13 cellular contexts compared by ENCODE assay signal in genomic region chr12:113242560-113242959, GRCh38. TPM values are rescaled to one million over a fixed set of nuclear protein-coding genes. Genes with fewer than 3 reads are reported as not detected.
DNase-seq lines count a peak whose midpoint lies in the region; ATAC-seq, FAIRE-seq and TF ChIP-seq lines count a peak whose summit lies in the region.
"Had no signal": no experiment of that assay in that cellular context is flagged by ENCODE, and none has a peak within 500 bp of the region (broad histone marks: within the 10 kb centered on the region; RNA-seq: fewer than 3 reads in every experiment).

No MANE protein-coding gene starts in this region.

- H3K4me2 ChIP-seq in H1 (ENCODE audit: insufficient read depth in 1 of 2, low read depth in 2 of 2, low read length in 2 of 2), result no peak overlapping the region

- H4K5ac ChIP-seq in H1 (ENCODE audit: insufficient read length, low read depth, low read length), result no peak overlapping the region

- POLR2A ChIA-PET in H1 (lab: Charles Lee; ENCODE audit: partially characterized antibody), result no interaction called here
- POLR2A ChIA-PET in naive thymus-derived CD4-positive, alpha-beta T cell (lab: Charles Lee), result interaction anchor here (1.5 kb wide), 1 partner anchor 20 kb away, joined by 4 read pairs; no protein-coding TSS in a partner anchor

- DNase-seq in left ventricle myocardium inferior, result no peak
- no peak for DNase-seq in Right ventricle myocardium inferior (ENCODE audit: missing footprints)
- DNase-seq in H1 (ENCODE audit: low read depth in 1 of 2, low spot score in 2 of 2), result no peak
- no peak for DNase-seq in osteocyte (ENCODE audit: extremely low spot score, unreplicated experiment)
- DNase-seq in aorta, result peak in 1 of 2 donors; percentile 23
- DNase-seq in RKO (ENCODE audit: low spot score), result no peak
- no peak for DNase-seq in iPS-NIHi7 (ENCODE audit: extremely low spot score)
- no peak for DNase-seq in naive thymus-derived CD4-positive, alpha-beta T cell
- DNase-seq: activated CD4-positive, alpha-beta memory T cell treated with anti-CD3 and anti-CD28 coated beads, Interleukin-2, amount 10 ng/mL, durations not matched to agents 7 days and 5 days; activated naive CD8-positive, alpha-beta T cell treated with anti-CD3 and anti-CD28 coated beads for 36 hours; nephron progenitor cell; stimulated activated naive CD4-positive, alpha-beta T cell treated with Interleukin-2 at 50 U/mL for 16 hours had no signal

- no peak overlapping the region for H2AK5ac ChIP-seq in H1 (ENCODE audit: low read depth, low read length)

- H3K27me3 Mint-ChIP-seq in osteocyte (ENCODE audit: unreplicated experiment), result no peaks in the 10 kb centered on the region
- H3K27me3 Mint-ChIP-seq in naive thymus-derived CD4-positive, alpha-beta T cell, result no peaks in the 10 kb centered on the region
- H3K27me3 Mint-ChIP-seq: activated CD4-positive, alpha-beta memory T cell treated with anti-CD3 and anti-CD28 coated beads, Interleukin-2, amount 10 ng/mL, durations not matched to agents 7 days and 5 days; activated naive CD8-positive, alpha-beta T cell treated with anti-CD3 and anti-CD28 coated beads for 36 hours had no signal

- CTCF ChIA-PET in H1 (lab: Charles Lee; ENCODE audit: partially characterized antibody), result interaction anchor here (0.7 kb wide), 1 partner anchor 28 kb away, joined by 3 read pairs; no protein-coding TSS in a partner anchor
- CTCF ChIA-PET in naive thymus-derived CD4-positive, alpha-beta T cell (lab: Charles Lee), result interaction anchor here (0.6 kb wide), 1 partner anchor 179 kb away, joined by 3 read pairs; the partner anchor contains the start of gene SDSL

- H3K9ac ChIP-seq in H1 (replicated peaks in 1 of 4; ENCODE audit: extremely low read depth in 1 of 4, low read depth in 3 of 4, low read length in 3 of 4), result no peak overlapping the region

- H2BK5ac ChIP-seq in H1 (ENCODE audit: low read depth, low read length), result no peak overlapping the region

- peaks cover 10% of the 10 kb centered on the region for H3K36me3 Mint-ChIP-seq in osteocyte (ENCODE audit: unreplicated experiment)
- H3K36me3 Mint-ChIP-seq in naive thymus-derived CD4-positive, alpha-beta T cell, result peaks cover 0 to 67% (median 19%) of the 10 kb centered on the region in 5 donors

- TF ChIP-seq CTCF in left ventricle myocardium inferior (IDR thresholded peaks at IDR 0.05; ENCODE audit: borderline replicate concordance) (no peak), H1 (IDR thresholded peaks at IDR 0.05; ENCODE audit: control extremely low read depth in 1 of 3, insufficient read depth in 1 of 3, low read depth in 1 of 3, low read length in 3 of 3) (no peak), osteocyte (IDR thresholded peaks at IDR 0.05) (no peak)

- peak overlapping the region; percentile 95 for H3K27ac Mint-ChIP-seq in osteocyte (ENCODE audit: unreplicated experiment)
- peak overlapping the region in 4 of 9 donors; percentile 4 to 65 (median 34) for H3K27ac Mint-ChIP-seq in naive thymus-derived CD4-positive, alpha-beta T cell
- H3K27ac Mint-ChIP-seq: activated CD4-positive, alpha-beta memory T cell treated with anti-CD3 and anti-CD28 coated beads, Interleukin-2, amount 10 ng/mL, durations not matched to agents 7 days and 5 days; activated naive CD8-positive, alpha-beta T cell treated with anti-CD3 and anti-CD28 coated beads for 36 hours had no signal

- H3K23ac ChIP-seq in H1 (ENCODE audit: insufficient read length), result no peak overlapping the region

- H3K56ac ChIP-seq in H1 (replicated peaks; ENCODE audit: insufficient read length, low read depth, low read length), result no peak overlapping the region

- H3K36me3 ChIP-seq in left ventricle myocardium inferior (peaks cover 31% of the 10 kb centered on the region), H1 (ENCODE audit: control insufficient read depth in 2 of 4, insufficient read depth in 4 of 4, low read length in 3 of 4) (no peaks in the 10 kb centered on the region), aorta (ENCODE audit: control insufficient read depth in 1 of 2, insufficient read depth in 2 of 2, low read length in 1 of 2) (no peaks in the 10 kb centered on the region)
- peaks cover 0 to 65% (median 0%) of the 10 kb centered on the region in 3 experiments for H3K36me3 ChIP-seq in naive thymus-derived CD4-positive, alpha-beta T cell (ENCODE audit: control insufficient read depth in 2 of 3, insufficient read depth in 3 of 3, low read length in 3 of 3)

- WGBS in H1 (ENCODE audit: extremely low coverage in 1 of 2, insufficient coverage in 1 of 2, insufficient read length in 1 of 2, insufficient replicate concordance in 2 of 2, low coverage in 1 of 2, low lambda C conversion rate in 2 of 2, missing lambda C conversion rate in 1 of 2), 2 experiments, result 90% methylated on average over 8 of the region's 8 CpGs; no CpG with 5 or more reads in 1 of the 2 experiments
- WGBS in aorta, 2 donors, result 87 to 92% methylated on average over 8 of the region's 8 CpGs

- no peak overlapping the region for H3K4ac ChIP-seq in H1 (replicated peaks; ENCODE audit: insufficient read length, low read depth, low read length)

- H2BK20ac ChIP-seq in H1 (ENCODE audit: low read length), result no peak overlapping the region

- H2BK12ac ChIP-seq in H1 (ENCODE audit: low read depth, low read length), result peak overlapping the region; percentile 28; the same call in 1 of the 2 replicates

- peak overlapping the region; percentile 99 for H3K27ac ChIP-seq in left ventricle myocardium inferior (replicated peaks)
- H3K27ac ChIP-seq in H1 (ENCODE audit: low read depth, low read length), result no peak overlapping the region
- peak overlapping the region; percentile 46 to 90 for H3K27ac ChIP-seq in aorta (ENCODE audit: low read depth in 1 of 2, low read length in 2 of 2)
- H3K27ac ChIP-seq in naive thymus-derived CD4-positive, alpha-beta T cell (ENCODE audit: low read depth, low read length), result no peak overlapping the region

- peaks cover 85% of the 10 kb centered on the region for H3K4me1 Mint-ChIP-seq in osteocyte (ENCODE audit: unreplicated experiment)
- H3K4me1 Mint-ChIP-seq in naive thymus-derived CD4-positive, alpha-beta T cell, result peaks cover 30 to 62% (median 43%) of the 10 kb centered on the region in 7 donors

- H3K9me3 Mint-ChIP-seq in osteocyte (ENCODE audit: unreplicated experiment), result no peaks in the 10 kb centered on the region
- H3K9me3 Mint-ChIP-seq in naive thymus-derived CD4-positive, alpha-beta T cell, result peaks cover 0 to 2% (median 0%) of the 10 kb centered on the region in 11 donors
- H3K9me3 Mint-ChIP-seq: activated CD4-positive, alpha-beta memory T cell treated with anti-CD3 and anti-CD28 coated beads, Interleukin-2, amount 10 ng/mL, durations not matched to agents 7 days and 5 days; activated naive CD8-positive, alpha-beta T cell treated with anti-CD3 and anti-CD28 coated beads for 36 hours; nephron progenitor cell had no signal

- no peak overlapping the region for H3K4me3 Mint-ChIP-seq in osteocyte (ENCODE audit: unreplicated experiment)
- H3K4me3 Mint-ChIP-seq in naive thymus-derived CD4-positive, alpha-beta T cell, result no peak overlapping the region
- H3K4me3 Mint-ChIP-seq: activated CD4-positive, alpha-beta memory T cell treated with anti-CD3 and anti-CD28 coated beads, Interleukin-2, amount 10 ng/mL, durations not matched to agents 7 days and 5 days; activated naive CD8-positive, alpha-beta T cell treated with anti-CD3 and anti-CD28 coated beads for 36 hours; nephron progenitor cell had no signal

- TF ChIP-seq POLR2A in H1 (IDR thresholded peaks at IDR 0.05; ENCODE audit: control extremely low read depth in 1 of 2, low read depth in 2 of 2, low read length in 2 of 2), result no peak

- no peak for TF ChIP-seq RAD21 in H1 (IDR thresholded peaks at IDR 0.05 in 1 of 2, conservative IDR thresholded peaks at IDR 0.05 in 1 of 2; ENCODE audit: low read depth in 2 of 2, low read length in 2 of 2)

- no peak overlapping the region for H2BK120ac ChIP-seq in H1 (replicated peaks; ENCODE audit: low read depth, low read length)

- H2AFZ ChIP-seq in H1 (ENCODE audit: low read length), result no peak overlapping the region

- no peak for FAIRE-seq in H1 (lab: Jason Lieb, UNC)
- FAIRE-seq: endothelial cell of umbilical vein had no signal

- H3K23me2 ChIP-seq in H1 (ENCODE audit: low read depth, low read length), result no peaks in the 10 kb centered on the region; the same call in 1 of the 2 replicates

- TF ChIP-seq EP300 in H1 (IDR thresholded peaks at IDR 0.05; ENCODE audit: borderline replicate concordance in 1 of 2, low read depth in 2 of 2, low read length in 2 of 2), result no peak

- no peak overlapping the region for H4K91ac ChIP-seq in H1 (replicated peaks; ENCODE audit: insufficient read length, low read length)

- intact Hi-C loops in left ventricle myocardium inferior (cut with micrococcal nuclease) (no loop called here), Right ventricle myocardium inferior (cut with DNase I) (no loop called here), aorta (cut with DNase I) (no loop called here)
- intact Hi-C loops in naive thymus-derived CD4-positive, alpha-beta T cell (cut with micrococcal nuclease), result no loop called here

- H3K4me1 ChIP-seq in left ventricle myocardium inferior (peaks cover 100% of the 10 kb centered on the region), H1 (replicated peaks in 1 of 4; ENCODE audit: control insufficient read depth in 3 of 4, insufficient read depth in 4 of 4, low read length in 3 of 4) (peaks cover 14 to 33% (median 18%) of the 10 kb centered on the region in 4 experiments), aorta (ENCODE audit: control insufficient read depth in 1 of 2, insufficient read depth in 2 of 2, low read length in 2 of 2) (peaks cover 5 to 13% of the 10 kb centered on the region in 2 donors)
- H3K4me1 ChIP-seq in naive thymus-derived CD4-positive, alpha-beta T cell (ENCODE audit: control insufficient read depth in 2 of 2, insufficient read depth in 2 of 2, low read length in 2 of 2), result peaks cover 0 to 6% of the 10 kb centered on the region in 2 donors

- H4K20me1 ChIP-seq in H1 (replicated peaks in 1 of 2; ENCODE audit: control insufficient read depth in 1 of 2, insufficient read depth in 2 of 2, low read length in 2 of 2), result no peaks in the 10 kb centered on the region

- H3K27me3 ChIP-seq in left ventricle myocardium inferior (ENCODE audit: low read depth) (no peaks in the 10 kb centered on the region), H1 (replicated peaks in 1 of 4; ENCODE audit: control insufficient read depth in 3 of 4, extremely low read depth in 1 of 4, insufficient read depth in 3 of 4, low read length in 3 of 4) (no peaks in the 10 kb centered on the region), aorta (ENCODE audit: control insufficient read depth in 1 of 2, insufficient read depth in 2 of 2, low read length in 1 of 2) (no peaks in the 10 kb centered on the region)
- H3K27me3 ChIP-seq in naive thymus-derived CD4-positive, alpha-beta T cell (ENCODE audit: control insufficient read depth in 2 of 2, insufficient read depth in 2 of 2, low read length in 2 of 2), result no peaks in the 10 kb centered on the region

- H3K9me3 ChIP-seq in left ventricle myocardium inferior (replicated peaks), result no peaks in the 10 kb centered on the region
- no peaks in the 10 kb centered on the region for H3K9me3 ChIP-seq in H1 (ENCODE audit: insufficient read depth in 2 of 2, low read depth in 1 of 2, low read length in 1 of 2)
- no peaks in the 10 kb centered on the region for H3K9me3 ChIP-seq in aorta (ENCODE audit: control insufficient read depth, low read length)
- H3K9me3 ChIP-seq in naive thymus-derived CD4-positive, alpha-beta T cell (ENCODE audit: control insufficient read depth in 2 of 3, low read length in 3 of 3), result no peaks in the 10 kb centered on the region

- H4K8ac ChIP-seq in H1 (ENCODE audit: extremely low read depth, insufficient read depth, low read length), result no peak overlapping the region

- no peak overlapping the region for H3K18ac ChIP-seq in H1 (ENCODE audit: extremely low read depth, low read length)

- no peaks in the 10 kb centered on the region; the same call in 1 of the 2 replicates for H3K79me1 ChIP-seq in H1 (ENCODE audit: low read depth, low read length)

- H3K4me3 ChIP-seq in left ventricle myocardium inferior, result no peak overlapping the region
- H3K4me3 ChIP-seq in H1 (ENCODE audit: extremely low read depth in 1 of 4, insufficient read depth in 2 of 4, low read depth in 3 of 4, low read length in 4 of 4), result no peak overlapping the region
- no peak overlapping the region for H3K4me3 ChIP-seq in aorta (ENCODE audit: low read length in 2 of 2)
- no peak overlapping the region for H3K4me3 ChIP-seq in naive thymus-derived CD4-positive, alpha-beta T cell (ENCODE audit: low read length)

- H3K79me2 ChIP-seq in H1 (ENCODE audit: control insufficient read depth in 1 of 2, insufficient read depth in 2 of 2, low read length in 2 of 2), result no peaks in the 10 kb centered on the region; a peak in 1 of 4 replicates

- no peak overlapping the region for H3K14ac ChIP-seq in H1 (ENCODE audit: insufficient read length)

- ATAC-seq in Right ventricle myocardium inferior (no peak), aorta (ENCODE audit: low FRiP score) (no peak)
- ATAC-seq in naive thymus-derived CD4-positive, alpha-beta T cell, result no peak

- 0 out of 2 replicates have a peak overlapping the region, but pooled peaks have one; percentile 63 for H2BK15ac ChIP-seq in H1 (ENCODE audit: low read length)

RNA-seq across cellular contexts. Expression of gene TPCN1, which starts 21.3 kb away (rescaled TPM):
- total RNA-seq in left ventricle myocardium inferior (153 TPM), Right ventricle myocardium inferior (120 TPM), osteocyte (74.6 and 80.6 TPM in 2 replicates), aorta (100 to 1,000 TPM in 1 of 2 donors, 10 to 100 TPM in 1; 65.9 to 128 TPM)
- total RNA-seq in H1 (2021; fragmentation: NEBNext Ultra II Directional; extraction: Animal tissue kit (Norgen Biotek cat#: 25700)), result 18.1 and 21.4 TPM in 2 replicates
- polyA plus RNA-seq in H1 (2011; rRNA removed) (14.9 and 22.7 TPM in 2 replicates), aorta (100 to 1,000 TPM in 1 of 2 donors, 10 to 100 TPM in 1; 21.4 to 108 TPM)
- 13.7 TPM for polyA plus RNA-seq in H1 (2011; cell fraction: cytosol; rRNA removed)
- 83.7 TPM for polyA plus RNA-seq in H1 (2011; cell fraction: nucleus; rRNA removed)
- polyA plus RNA-seq in H1 (2012, experiment 1 of 2), result 13.6 to 25.4 TPM (median 22.3 TPM) in 4 replicates
- 9.8 TPM for polyA plus RNA-seq in H1 (2012, experiment 2 of 2)
- 16.1 TPM for polyA plus RNA-seq in H1 (2013, experiment 1 of 2)
- 15.3 TPM for polyA plus RNA-seq in H1 (2013, experiment 2 of 2)
- polyA minus RNA-seq in H1 (2011; rRNA and poly(A)+ RNA removed), result 18.5 and 20.8 TPM in 2 replicates
- polyA minus RNA-seq in H1 (2011; cell fraction: cytosol; rRNA and poly(A)+ RNA removed), result 15.6 TPM
- 40.6 TPM for polyA minus RNA-seq in H1 (2011; cell fraction: nucleus; rRNA and poly(A)+ RNA removed)
- total RNA-seq in naive thymus-derived CD4-positive, alpha-beta T cell, result 100 to 1,000 TPM in 3 of 5 experiments, 10 to 100 TPM in 2; 49.5 to 124 (median 107) TPM
- 10 to 100 TPM; 15.3 to 31.2 TPM for polyA plus RNA-seq in naive thymus-derived CD4-positive, alpha-beta T cell

RNA-seq across cellular contexts. Expression of gene RITA1, which starts 57.0 kb away (rescaled TPM):
- total RNA-seq in left ventricle myocardium inferior (17.9 TPM), Right ventricle myocardium inferior (18.1 TPM), osteocyte (19.9 and 20.5 TPM in 2 replicates), aorta (10 to 100 TPM in 1 of 2 donors, 1 to 10 TPM in 1; 6.1 to 10.0 TPM)
- 25.8 and 26.4 TPM in 2 replicates for total RNA-seq in H1 (2021; fragmentation: NEBNext Ultra II Directional; extraction: Animal tissue kit (Norgen Biotek cat#: 25700))
- polyA plus RNA-seq in H1 (2011; rRNA removed) (24.1 and 31.0 TPM in 2 replicates), aorta (10 to 100 TPM; 10.8 to 11.5 TPM)
- 25.4 TPM for polyA plus RNA-seq in H1 (2011; cell fraction: cytosol; rRNA removed)
- 19.1 TPM for polyA plus RNA-seq in H1 (2011; cell fraction: nucleus; rRNA removed)
- 21.0 to 23.7 TPM (median 23.5 TPM) in 4 replicates for polyA plus RNA-seq in H1 (2012, experiment 1 of 2)
- 32.3 TPM for polyA plus RNA-seq in H1 (2012, experiment 2 of 2)
- 16.0 TPM for polyA plus RNA-seq in H1 (2013, experiment 1 of 2)
- polyA plus RNA-seq in H1 (2013, experiment 2 of 2), result 16.6 TPM
- 10.5 and 15.2 TPM in 2 replicates for polyA minus RNA-seq in H1 (2011; rRNA and poly(A)+ RNA removed)
- polyA minus RNA-seq in H1 (2011; cell fraction: cytosol; rRNA and poly(A)+ RNA removed), result 12.2 TPM
- polyA minus RNA-seq in H1 (2011; cell fraction: nucleus; rRNA and poly(A)+ RNA removed), result 19.0 TPM
- total RNA-seq in naive thymus-derived CD4-positive, alpha-beta T cell, result 10 to 100 TPM in 3 of 5 experiments, 1 to 10 TPM in 2; 6.4 to 20.2 (median 14.1) TPM
- 10 to 100 TPM; 23.2 to 28.9 TPM for polyA plus RNA-seq in naive thymus-derived CD4-positive, alpha-beta T cell

RNA-seq across cellular contexts. Expression of gene DDX54, which starts 57.3 kb away (rescaled TPM):
- total RNA-seq in left ventricle myocardium inferior (34.7 TPM), Right ventricle myocardium inferior (38.5 TPM), osteocyte (52.8 and 52.9 TPM in 2 replicates), aorta (10 to 100 TPM; 47.2 to 48.6 TPM)
- total RNA-seq in H1 (2021; fragmentation: NEBNext Ultra II Directional; extraction: Animal tissue kit (Norgen Biotek cat#: 25700)), result 112 and 113 TPM in 2 replicates
- polyA plus RNA-seq in H1 (2011; rRNA removed) (64.9 and 98.5 TPM in 2 replicates), aorta (10 to 100 TPM; 12.6 to 70.8 TPM)
- 104 TPM for polyA plus RNA-seq in H1 (2011; cell fraction: cytosol; rRNA removed)
- polyA plus RNA-seq in H1 (2011; cell fraction: nucleus; rRNA removed), result 85.4 TPM
- polyA plus RNA-seq in H1 (2012, experiment 1 of 2), result 58.9 to 84.2 TPM (median 67.7 TPM) in 4 replicates
- 47.5 TPM for polyA plus RNA-seq in H1 (2012, experiment 2 of 2)
- 60.7 TPM for polyA plus RNA-seq in H1 (2013, experiment 1 of 2)
- 54.4 TPM for polyA plus RNA-seq in H1 (2013, experiment 2 of 2)
- 47.0 and 60.0 TPM in 2 replicates for polyA minus RNA-seq in H1 (2011; rRNA and poly(A)+ RNA removed)
- 44.5 TPM for polyA minus RNA-seq in H1 (2011; cell fraction: cytosol; rRNA and poly(A)+ RNA removed)
- 37.9 TPM for polyA minus RNA-seq in H1 (2011; cell fraction: nucleus; rRNA and poly(A)+ RNA removed)
- 10 to 100 TPM; 55.8 to 81.1 (median 76.7) TPM for total RNA-seq in naive thymus-derived CD4-positive, alpha-beta T cell
- polyA plus RNA-seq in naive thymus-derived CD4-positive, alpha-beta T cell, result 10 to 100 TPM; 18.9 to 40.3 TPM

Comparison
In these comparisons a context has a peak if more than half of its experiments do, and no peak if none do; other contexts are left out.
1. H3K27ac ChIP-seq: peak in left ventricle myocardium inferior (single experiment) and aorta (2 of 2); none in H1 (single experiment) and naive thymus-derived CD4-positive, alpha-beta T cell (single experiment).